ENCODE assay signal across 10 cellular contexts in the genomic region with DNA sequence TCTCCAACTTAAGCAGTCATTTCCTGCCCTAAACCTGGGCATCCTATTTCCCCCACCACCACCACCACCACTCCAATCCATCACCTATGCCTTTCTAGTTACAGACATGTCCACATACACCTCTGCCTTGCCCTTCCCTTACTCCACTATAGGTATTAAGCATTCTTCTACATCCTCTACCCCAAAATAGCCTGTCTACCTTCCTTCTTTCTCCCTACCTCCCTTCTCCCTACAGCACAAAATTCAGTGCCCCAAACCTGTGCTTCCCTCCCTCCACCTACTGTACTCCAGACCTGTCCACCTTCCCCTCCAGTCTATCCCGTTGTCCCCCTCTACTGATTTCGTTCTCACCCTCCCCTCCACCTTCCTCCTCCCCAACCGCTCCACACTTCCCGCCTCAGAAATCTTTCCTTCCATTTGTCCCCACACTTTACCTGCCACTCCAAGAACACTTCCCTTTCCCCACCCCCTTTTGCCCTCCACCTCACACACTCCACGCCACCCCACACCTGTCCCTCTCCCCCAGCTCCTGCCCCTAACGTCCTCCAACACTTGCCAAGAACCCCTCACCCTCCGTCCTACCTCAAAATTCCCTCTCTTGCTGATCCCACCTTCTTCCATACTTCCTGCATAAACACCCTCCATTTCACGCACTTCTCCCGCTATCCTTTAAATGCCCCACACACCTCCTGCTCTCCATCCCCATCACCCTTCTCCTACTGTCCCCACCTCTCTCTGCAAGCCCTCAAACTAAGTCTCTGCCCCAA. TPM values are rescaled to one million over a fixed set of nuclear protein-coding genes. Genes with fewer than 3 reads are reported as not detected.
DNase-seq lines count a peak whose midpoint lies in the region; ATAC-seq and TF ChIP-seq lines count a peak whose summit lies in the region.
"Had no signal": no experiment of that assay in that cellular context is flagged by ENCODE, and none has a peak within 500 bp of the region (broad histone marks: within the 10 kb centered on the region; RNA-seq: fewer than 3 reads in every experiment).

No MANE protein-coding gene starts in this region.

- no peak overlapping the region for H3K27ac ChIP-seq in left ventricle myocardium inferior (replicated peaks)
- H3K27ac ChIP-seq in lower lobe of right lung, result no peak overlapping the region
- H3K27ac ChIP-seq: vagina had no signal

- H3K9me3 Mint-ChIP-seq in activated T-helper 2 cell treated with anti-CD3 and anti-CD28 coated beads, Interferon-gamma antibody, Interleukin-2, Interleukin-4, amounts not matched to agents 10 μg/mL and 5 μg/mL and 100 μg/mL, durations not matched to agents 14 hours and 24 hours and 36 hours, result no peaks in the 10 kb centered on the region
- H3K9me3 Mint-ChIP-seq in type B pancreatic cell, result no peaks in the 10 kb centered on the region

- H3K36me3 ChIP-seq in left ventricle myocardium inferior, result no peaks in the 10 kb centered on the region
- H3K36me3 ChIP-seq in lower lobe of right lung, result no peaks in the 10 kb centered on the region
- H3K36me3 ChIP-seq: vagina had no signal

- peaks cover 21% of the 10 kb centered on the region for H3K27me3 Mint-ChIP-seq in activated T-helper 2 cell treated with anti-CD3 and anti-CD28 coated beads, Interferon-gamma antibody, Interleukin-2, Interleukin-4, amounts not matched to agents 10 μg/mL and 5 μg/mL and 100 μg/mL, durations not matched to agents 14 hours and 24 hours and 36 hours (ENCODE audit: low read depth)
- H3K27me3 Mint-ChIP-seq in type B pancreatic cell, result peaks cover 4% of the 10 kb centered on the region

- peak overlapping the region; percentile 75 for H3K4me3 Mint-ChIP-seq in activated T-helper 2 cell treated with anti-CD3 and anti-CD28 coated beads, Interferon-gamma antibody, Interleukin-2, Interleukin-4, amounts not matched to agents 10 μg/mL and 5 μg/mL and 100 μg/mL, durations not matched to agents 14 hours and 24 hours and 36 hours (ENCODE audit: low read depth)
- H3K4me3 Mint-ChIP-seq in type B pancreatic cell, result peak overlapping the region; percentile 91

- H3K36me3 Mint-ChIP-seq in activated T-helper 2 cell treated with anti-CD3 and anti-CD28 coated beads, Interferon-gamma antibody, Interleukin-2, Interleukin-4, amounts not matched to agents 10 μg/mL and 5 μg/mL and 100 μg/mL, durations not matched to agents 14 hours and 24 hours and 36 hours (ENCODE audit: low read depth), result no peaks in the 10 kb centered on the region
- no peaks in the 10 kb centered on the region for H3K36me3 Mint-ChIP-seq in type B pancreatic cell

- H3K9me3 ChIP-seq in left ventricle myocardium inferior (replicated peaks) (no peaks in the 10 kb centered on the region), lower lobe of right lung (no peaks in the 10 kb centered on the region)
- H3K9me3 ChIP-seq: vagina had no signal

- H3K27me3 ChIP-seq in left ventricle myocardium inferior (ENCODE audit: low read depth) (no peaks in the 10 kb centered on the region), lower lobe of right lung (ENCODE audit: low read depth) (no peaks in the 10 kb centered on the region)
- H3K27me3 ChIP-seq: vagina had no signal

- intact Hi-C loops in left ventricle myocardium inferior (cut with micrococcal nuclease) (no loop called here), left cardiac atrium (cut with DNase I) (loop anchor here in 1 of 2 donors (5.0 kb wide), 1 partner anchor 75 kb away; no protein-coding TSS in a partner anchor), lower lobe of right lung (cut with DNase I) (no loop called here)
- intact Hi-C loops in activated T-helper 2 cell treated with anti-CD3 and anti-CD28 coated beads, Interferon-gamma antibody, Interleukin-2, Interleukin-4, amounts not matched to agents 10 μg/mL and 5 μg/mL and 100 μg/mL, durations not matched to agents 14 hours and 24 hours and 36 hours (cut with micrococcal nuclease), result loop anchor here (5.0 kb wide), 3 partner anchors 40 to 440 kb away; a partner anchor contains a TSS

- DNase-seq in left ventricle myocardium inferior, result no peak
- no peak for DNase-seq in left cardiac atrium
- no peak for DNase-seq in activated T-helper 2 cell treated with anti-CD3 and anti-CD28 coated beads, Interferon-gamma antibody, Interleukin-2, Interleukin-4, amounts not matched to agents 10 μg/mL and 5 μg/mL and 100 μg/mL, durations not matched to agents 14 hours and 24 hours and 36 hours (ENCODE audit: low spot score)
- DNase-seq in lower lobe of right lung, result no peak
- no peak for DNase-seq in type B pancreatic cell (ENCODE audit: extremely low spot score, unreplicated experiment)
- DNase-seq in A172 (ENCODE audit: low spot score), result no peak
- no peak for DNase-seq in NCI-H226

- H3K4me1 ChIP-seq in left ventricle myocardium inferior (peaks cover 18% of the 10 kb centered on the region), lower lobe of right lung (peaks cover 4% of the 10 kb centered on the region)

- peak overlapping the region; percentile 94 for H3K4me3 ChIP-seq in left ventricle myocardium inferior
- H3K4me3 ChIP-seq in lower lobe of right lung, result peak overlapping the region; percentile 88

- TF ChIP-seq CTCF in left ventricle myocardium inferior (IDR thresholded peaks at IDR 0.05; ENCODE audit: borderline replicate concordance) (no peak), lower lobe of right lung (IDR thresholded peaks at IDR 0.05) (no peak), type B pancreatic cell (conservative IDR thresholded peaks at IDR 0.05) (no peak)

- H3K4me1 Mint-ChIP-seq in activated T-helper 2 cell treated with anti-CD3 and anti-CD28 coated beads, Interferon-gamma antibody, Interleukin-2, Interleukin-4, amounts not matched to agents 10 μg/mL and 5 μg/mL and 100 μg/mL, durations not matched to agents 14 hours and 24 hours and 36 hours (ENCODE audit: low read depth), result peaks cover 22% of the 10 kb centered on the region
- H3K4me1 Mint-ChIP-seq in type B pancreatic cell (ENCODE audit: unreplicated experiment), result peaks cover 34% of the 10 kb centered on the region

- peak overlapping the region; percentile 14 for H3K27ac Mint-ChIP-seq in activated T-helper 2 cell treated with anti-CD3 and anti-CD28 coated beads, Interferon-gamma antibody, Interleukin-2, Interleukin-4, amounts not matched to agents 10 μg/mL and 5 μg/mL and 100 μg/mL, durations not matched to agents 14 hours and 24 hours and 36 hours
- peak overlapping the region; percentile 60 for H3K27ac Mint-ChIP-seq in type B pancreatic cell

- no peak for ATAC-seq in left cardiac atrium
- no peak for ATAC-seq in lower lobe of right lung
- ATAC-seq in HG02852 (IDR thresholded peaks at IDR 0.05; ENCODE audit: unreplicated experiment), result no peak
- ATAC-seq: esophagus mucosa had no signal

RNA-seq across cellular contexts. Expression of a gene that starts 1.5 kb away (rescaled TPM):
- total RNA-seq in left ventricle myocardium inferior (26.4 TPM), left cardiac atrium (10 to 100 TPM; 16.7 to 20.7 TPM), lower lobe of right lung (23.7 TPM), type B pancreatic cell (ENCODE audit: low replicate concordance) (51.1 and 56.7 TPM in 2 replicates)
- 19.9 and 20.6 TPM in 2 replicates for total RNA-seq in activated T-helper 2 cell treated with anti-CD3 and anti-CD28 coated beads, Interferon-gamma antibody, Interleukin-2, Interleukin-4, amounts not matched to agents 10 μg/mL and 5 μg/mL and 100 μg/mL, durations not matched to agents 14 hours and 24 hours and 36 hours
- 29.0 and 32.7 TPM in 2 replicates for total RNA-seq in A172 (2014; rRNA removed; shearing (Covaris generic))
